Comparison of ENCODE assay signal across 8 cellular contexts in the genomic region with DNA sequence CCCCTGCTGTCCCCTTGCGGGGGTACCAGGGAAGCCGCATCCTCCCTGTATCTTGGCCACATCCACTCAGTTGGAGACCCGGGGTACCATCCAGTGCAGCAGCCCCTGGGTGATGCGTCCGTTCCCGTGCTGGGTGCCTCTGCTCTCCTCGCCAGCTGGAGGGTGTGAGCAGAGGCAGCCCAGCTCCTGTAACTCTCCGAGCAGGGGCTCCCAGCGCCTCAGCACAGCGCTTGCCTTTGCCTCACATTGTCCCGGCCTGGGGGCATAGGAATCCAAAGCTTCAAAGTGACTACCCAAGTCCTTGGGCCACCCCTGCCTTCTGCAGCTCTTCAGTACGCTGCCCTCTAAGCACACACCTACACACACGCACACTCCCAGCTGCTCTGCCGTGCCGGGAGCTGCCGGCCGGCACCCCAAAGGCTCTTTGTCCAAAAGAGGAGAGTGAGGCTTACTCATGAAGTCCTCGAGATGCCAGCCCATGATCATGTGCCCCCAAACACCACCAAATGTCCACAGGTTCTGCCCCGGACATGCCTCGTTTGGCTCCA. TPM values are rescaled to one million over a fixed set of nuclear protein-coding genes. Genes with fewer than 3 reads are reported as not detected.
DNase-seq lines count a peak whose midpoint lies in the region; ATAC-seq and TF ChIP-seq lines count a peak whose summit lies in the region.
"Had no signal": no experiment of that assay in that cellular context is flagged by ENCODE, and none has a peak within 500 bp of the region (broad histone marks: within the 10 kb centered on the region; RNA-seq: fewer than 3 reads in every experiment).

No MANE protein-coding gene starts in this region.

- peaks cover 26 to 46% of the 10 kb centered on the region in 2 experiments for H3K79me1 ChIP-seq in IMR-90 (ENCODE audit: low read depth in 1 of 2, low read length in 2 of 2)

- H3K9me3 ChIP-seq in IMR-90 (ENCODE audit: control insufficient read depth, insufficient read depth, low read length) (no peaks in the 10 kb centered on the region), duodenal mucosa (ENCODE audit: control insufficient read depth in 1 of 2, low read length in 2 of 2) (no peaks in the 10 kb centered on the region), thoracic aorta (no peaks in the 10 kb centered on the region)

- peaks cover 31% of the 10 kb centered on the region for H3K4me1 ChIP-seq in IMR-90 (ENCODE audit: control insufficient read depth, insufficient read depth, low read length)
- H3K4me1 ChIP-seq in duodenal mucosa (ENCODE audit: control insufficient read depth in 1 of 2, insufficient read depth in 2 of 2, low read length in 2 of 2) = peaks cover 7 to 23% of the 10 kb centered on the region in 2 donors
- peaks cover 6 to 34% of the 10 kb centered on the region in 2 donors for H3K4me1 ChIP-seq in thoracic aorta (ENCODE audit: control insufficient read depth in 1 of 2, low read depth in 2 of 2)

- no TSS peak for BruUV-seq in IMR-90 (replicated peaks; lab: Mats Ljungman, UMichigan)

- peak overlapping the region; percentile 94 for H3K14ac ChIP-seq in IMR-90 (replicated peaks; ENCODE audit: low read depth, low read length)

- H3K9me1 ChIP-seq in IMR-90 (ENCODE audit: insufficient read depth, low read length) = peaks cover 30% of the 10 kb centered on the region

- peak overlapping the region; percentile 69 for H3K4me3 ChIP-seq in IMR-90 (ENCODE audit: insufficient read depth, low read depth, low read length)
- peak overlapping the region; percentile 38 to 61 for H3K4me3 ChIP-seq in duodenal mucosa (ENCODE audit: low read depth in 1 of 2, low read length in 2 of 2)
- H3K4me3 ChIP-seq in lower leg skin (ENCODE audit: low read depth, poor library complexity, severe bottlenecking) = peak overlapping the region; percentile 45
- H3K4me3 ChIP-seq in thoracic aorta = peak overlapping the region; percentile 80

- peak overlapping the region; percentile 60; the same call in 1 of the 2 replicates for H2BK20ac ChIP-seq in IMR-90 (ENCODE audit: low read depth, low read length)

- peak overlapping the region; percentile 92 for H2AFZ ChIP-seq in IMR-90 (replicated peaks; ENCODE audit: low read length, poor library complexity)

- TF ChIP-seq POLR2A in IMR-90 (IDR thresholded peaks at IDR 0.05; ENCODE audit: low read depth, low read length) (no peak), lower leg skin (IDR thresholded peaks at IDR 0.05) (no peak)

- peak; percentile 6; the same call in 1 of the 2 replicates for TF ChIP-seq RAD21 in IMR-90 (IDR thresholded peaks at IDR 0.05; ENCODE audit: low read length)

- WGBS in IMR-90 (ENCODE audit: extremely low coverage in 2 of 2, insufficient read length in 1 of 2), 2 experiments = 4% methylated on average over 9 of the region's 20 CpGs; no CpG with 5 or more reads in 1 of the 2 experiments
- 23 to 30% methylated on average over 17 to 20 of the region's 20 CpGs for WGBS in lower leg skin, 2 donors

- H4K20me1 ChIP-seq in IMR-90 (ENCODE audit: insufficient read depth, low read length) = peaks cover 30% of the 10 kb centered on the region

- H2BK120ac ChIP-seq in IMR-90 (ENCODE audit: low read depth, low read length) = peak overlapping the region; percentile 74

- peak overlapping the region; percentile 94 for H2AK9ac ChIP-seq in IMR-90 (replicated peaks; ENCODE audit: low read depth, low read length, poor library complexity)

- ATAC-seq in IMR-90 (ENCODE audit: low read depth) (peak; percentile 8), thoracic aorta (ENCODE audit: insufficient number of reproducible peaks, low FRiP score, low read depth) (peak; percentile 16), GM19023 (IDR thresholded peaks at IDR 0.05; ENCODE audit: unreplicated experiment) (no peak)

- in situ Hi-C loops in IMR-90 (cut with MboI; ENCODE audit: low sequenced_read_pairs) = loop anchor here (5.0 kb wide), 1 partner anchor 66 kb away; no protein-coding TSS in a partner anchor

- peak overlapping the region; percentile 71 for H3K4me2 ChIP-seq in IMR-90 (ENCODE audit: low read depth, low read length)

- H3K56ac ChIP-seq in IMR-90 (ENCODE audit: extremely low read depth, insufficient read depth, low read length) = peak overlapping the region; percentile 41; the same call in 1 of the 2 replicates

- dilution Hi-C loops in IMR-90 (cut with HindIII; ENCODE audit: low sequenced_read_pairs, unreplicated experiment) = no loop called here

- H2BK15ac ChIP-seq in IMR-90 (ENCODE audit: low read depth, low read length) = peak overlapping the region; percentile 6; the same call in 1 of the 3 replicates

- peak overlapping the region; percentile 85 for H4K91ac ChIP-seq in IMR-90 (ENCODE audit: insufficient read depth, low read depth, low read length)

- TF ChIP-seq CTCF in IMR-90 (conservative IDR thresholded peaks at IDR 0.05; ENCODE audit: low read depth, low read length) (no peak), lower leg skin (IDR thresholded peaks at IDR 0.05) (no peak), thoracic aorta (IDR thresholded peaks at IDR 0.05) (no peak)

- peaks cover 30% of the 10 kb centered on the region for H3K36me3 ChIP-seq in IMR-90 (ENCODE audit: control insufficient read depth, insufficient read depth, low read length)
- peaks cover 0 to 13% of the 10 kb centered on the region in 2 donors for H3K36me3 ChIP-seq in duodenal mucosa (ENCODE audit: control insufficient read depth in 1 of 2, insufficient read depth in 2 of 2, low read length in 2 of 2)
- no peaks in the 10 kb centered on the region for H3K36me3 ChIP-seq in thoracic aorta

- H3K9ac ChIP-seq in IMR-90 (ENCODE audit: low read depth, low read length) (peak overlapping the region; percentile 85), duodenal mucosa (ENCODE audit: low read depth in 1 of 2, low read length in 2 of 2) (peak overlapping the region; percentile 51 to 70)

- peak overlapping the region; percentile 50 for H3K23ac ChIP-seq in IMR-90 (ENCODE audit: low read depth, low read length)

- H4K8ac ChIP-seq in IMR-90 (ENCODE audit: low read depth in 2 of 2, low read length in 2 of 2) = peak overlapping the region; percentile 13 to 61; a peak in 2 of 4 replicates

- DNase-seq in IMR-90 (peak; percentile 35), lower leg skin (ENCODE audit: low spot score in 2 of 2) (peak in 1 of 2 donors; percentile 86), thoracic aorta (ENCODE audit: low spot score) (no peak), iPS-NIHi7 (ENCODE audit: extremely low spot score) (no peak), occipital lobe (lab: John Stamatoyannopoulos, UW) (no peak)
- DNase-seq: activated CD4-positive, alpha-beta T cell treated with anti-CD3 and anti-CD28 coated beads for 1 hour had no signal

- H3K27ac ChIP-seq in IMR-90 (ENCODE audit: insufficient read depth, low read length) = peak overlapping the region; percentile 77
- H3K27ac ChIP-seq in duodenal mucosa (ENCODE audit: low read depth, low read length) = peak overlapping the region; percentile 67
- peak overlapping the region; percentile 80 to 86 for H3K27ac ChIP-seq in thoracic aorta

- H2AK5ac ChIP-seq in IMR-90 (ENCODE audit: low read depth, low read length) = peak overlapping the region; percentile 74

- H3K18ac ChIP-seq in IMR-90 (ENCODE audit: low read depth, low read length) = peak overlapping the region; percentile 31

- POLR2A ChIA-PET in IMR-90 (lab: Charles Lee; ENCODE audit: unreplicated experiment) = interaction anchor here (1.4 to 1.5 kb wide), 2 partner anchors 9 to 12 kb away, joined by 4 to 6 read pairs; no protein-coding TSS in a partner anchor

- no peak overlapping the region for H4K5ac ChIP-seq in IMR-90 (ENCODE audit: low read depth, low read length)

- H3K27me3 ChIP-seq in IMR-90 (ENCODE audit: control insufficient read depth, insufficient read depth, low read length) (no peaks in the 10 kb centered on the region), duodenal mucosa (ENCODE audit: control insufficient read depth in 1 of 2, insufficient read depth in 2 of 2, low read length in 2 of 2) (no peaks in the 10 kb centered on the region), thoracic aorta (replicated peaks; ENCODE audit: insufficient read depth) (no peaks in the 10 kb centered on the region)

- peak overlapping the region; percentile 75 for H2BK5ac ChIP-seq in IMR-90 (ENCODE audit: low read depth, low read length, poor library complexity, severe bottlenecking)

- CTCF ChIA-PET in IMR-90 (lab: Yijun Ruan, JAX) = interaction anchor here (1.0 to 1.5 kb wide), 2 partner anchors 38 to 77 kb away, joined by 3 to 4 read pairs; no protein-coding TSS in a partner anchor

- intact Hi-C loops in IMR-90 (cut with micrococcal nuclease) = loop anchor here (1.0 kb wide), 5 partner anchors 38 to 181 kb away; no protein-coding TSS in a partner anchor
- intact Hi-C loops in lower leg skin (cut with DNase I; ENCODE audit: low total_unique reads) = no loop called here

- H3K4ac ChIP-seq in IMR-90 (ENCODE audit: low read depth, low read length) = peak overlapping the region; percentile 85

TF ChIP-seq in IMR-90, 13 proteins besides CTCF, POLR2A, EP300 and RAD21:
- TF ChIP-seq, protein P1, sequence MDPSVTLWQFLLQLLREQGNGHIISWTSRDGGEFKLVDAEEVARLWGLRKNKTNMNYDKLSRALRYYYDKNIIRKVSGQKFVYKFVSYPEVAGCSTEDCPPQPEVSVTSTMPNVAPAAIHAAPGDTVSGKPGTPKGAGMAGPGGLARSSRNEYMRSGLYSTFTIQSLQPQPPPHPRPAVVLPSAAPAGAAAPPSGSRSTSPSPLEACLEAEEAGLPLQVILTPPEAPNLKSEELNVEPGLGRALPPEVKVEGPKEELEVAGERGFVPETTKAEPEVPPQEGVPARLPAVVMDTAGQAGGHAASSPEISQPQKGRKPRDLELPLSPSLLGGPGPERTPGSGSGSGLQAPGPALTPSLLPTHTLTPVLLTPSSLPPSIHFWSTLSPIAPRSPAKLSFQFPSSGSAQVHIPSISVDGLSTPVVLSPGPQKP (IDR thresholded peaks at IDR 0.05; ENCODE audit: borderline replicate concordance, low read depth, low read length) = no peak
- TF ChIP-seq MXI1 (IDR thresholded peaks at IDR 0.05; ENCODE audit: borderline replicate concordance, low read depth, low read length) = peak; percentile 19; the same call in 1 of the 2 replicates

RNA-seq across cellular contexts. Expression of a gene that starts 0.7 kb away (rescaled TPM):
- total RNA-seq in IMR-90 (2012; rRNA removed) (9.5 and 14.7 TPM in 2 replicates), lower leg skin (10 to 100 TPM; 10.5 to 37.8 (median 18.5) TPM), thoracic aorta (10 to 100 TPM; 18.6 to 49.1 TPM), occipital lobe (2.7 TPM)
- 23.5 and 25.1 TPM in 2 replicates for polyA plus RNA-seq in IMR-90 (2012; rRNA removed)
- polyA plus RNA-seq in IMR-90 (2012; cell fraction: cytosol; rRNA removed) = 17.2 and 30.6 TPM in 2 replicates
- 24.7 and 29.8 TPM in 2 replicates for polyA plus RNA-seq in IMR-90 (2012; cell fraction: nucleus; rRNA removed; ENCODE audit: low replicate concordance)
